24 cellular contexts compared by ENCODE assay signal in the genomic region with DNA sequence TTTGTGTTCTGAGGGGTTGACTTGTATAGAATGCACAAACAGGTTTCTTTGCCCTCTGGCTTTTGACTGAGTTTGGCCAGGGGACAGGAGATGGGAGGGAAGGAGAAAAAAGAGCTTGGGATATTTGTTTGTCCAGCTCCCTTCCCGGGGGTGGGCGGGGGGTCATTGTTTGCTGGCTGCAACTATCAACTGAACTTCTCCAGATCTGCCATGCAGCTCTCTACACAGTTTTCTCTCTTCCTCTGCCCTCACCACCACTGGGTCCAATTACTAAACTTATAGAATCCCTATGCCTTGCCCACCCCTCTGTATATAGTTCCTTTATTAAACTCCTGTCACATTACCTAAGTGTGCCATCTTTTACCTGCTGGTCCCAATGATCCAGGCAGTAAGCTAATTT. TPM values are rescaled to one million over a fixed set of nuclear protein-coding genes. Genes with fewer than 3 reads are reported as not detected.
DNase-seq lines count a peak whose midpoint lies in the region; ATAC-seq, FAIRE-seq and TF ChIP-seq lines count a peak whose summit lies in the region.
"Had no signal": no experiment of that assay in that cellular context is flagged by ENCODE, and none has a peak within 500 bp of the region (broad histone marks: within the 10 kb centered on the region; RNA-seq: fewer than 3 reads in every experiment).

No MANE protein-coding gene starts in this region.

- H3K9ac ChIP-seq in HepG2 (ENCODE audit: insufficient read depth, low read depth, low read length) = no peak overlapping the region
- no peak overlapping the region for H3K9ac ChIP-seq in Loucy (ENCODE audit: low read depth, low read length, poor library complexity, severe bottlenecking)
- H3K9ac ChIP-seq in mesendoderm (ENCODE audit: low read length) = no peak overlapping the region
- H3K9ac ChIP-seq in trophoblast cell (ENCODE audit: low read length) = no peak overlapping the region
- H3K9ac ChIP-seq: BLaER1 treated with 17β-estradiol and CSF1 and Interleukin-3, amounts not matched to agents 10 nM and 100 nM had no signal

- H3K9me2 ChIP-seq in Loucy (replicated peaks; ENCODE audit: low read depth, low read length) = no peaks in the 10 kb centered on the region

- no peak overlapping the region for H4K8ac ChIP-seq in mesendoderm (ENCODE audit: low read depth, low read length)
- H4K8ac ChIP-seq in trophoblast cell (ENCODE audit: low read depth, low read length) = no peak overlapping the region

- H3K4me3 ChIP-seq in HepG2 (replicated peaks in 1 of 3; ENCODE audit: insufficient read depth in 1 of 3, low read depth in 2 of 3, low read length in 3 of 3) (no peak overlapping the region), right lobe of liver (no peak overlapping the region), Loucy (ENCODE audit: low read length, poor library complexity, severe bottlenecking) (no peak overlapping the region), mesendoderm (ENCODE audit: low read length) (no peak overlapping the region), trophoblast cell (ENCODE audit: low read depth, low read length) (no peak overlapping the region), aorta (ENCODE audit: low read length in 2 of 2) (no peak overlapping the region)
- H3K4me3 ChIP-seq: A549; BLaER1 treated with 17β-estradiol and CSF1 and Interleukin-3, amounts not matched to agents 10 nM and 100 nM had no signal

- no peak for TF ChIP-seq RAD21 in HepG2 (CRISPR knock-in tag; IDR thresholded peaks at IDR 0.05)

- CTCF ChIA-PET in HepG2 (lab: Yijun Ruan, JAX; ENCODE audit: low intra/inter-chr PET ratio, low total read pairs) = no interaction called here

- POLR2A ChIA-PET in HepG2 (lab: Yijun Ruan, JAX) = interaction anchor here (0.9 to 1.6 kb wide), 4 partner anchors 25 to 1149 kb away, joined by 3 to 12 read pairs (median 5); a partner anchor contains a TSS

- H3K4me2 ChIP-seq in HepG2 (ENCODE audit: low read depth, low read length) = peak overlapping the region; percentile 57
- H3K4me2 ChIP-seq in Loucy (ENCODE audit: low read depth, low read length, poor library complexity, severe bottlenecking) = no peak overlapping the region
- no peak overlapping the region for H3K4me2 ChIP-seq in mesendoderm (ENCODE audit: low read length)
- no peak overlapping the region for H3K4me2 ChIP-seq in trophoblast cell (ENCODE audit: low read length)
- H3K4me2 ChIP-seq: A549; BLaER1 treated with 17β-estradiol and CSF1 and Interleukin-3, amounts not matched to agents 10 nM and 100 nM had no signal

- H3K79me2 ChIP-seq in HepG2 (ENCODE audit: insufficient read depth, low read length) (no peaks in the 10 kb centered on the region), Loucy (ENCODE audit: insufficient read depth, low read length) (no peaks in the 10 kb centered on the region), mesendoderm (ENCODE audit: control insufficient read depth, insufficient read depth, low read length) (no peaks in the 10 kb centered on the region), trophoblast cell (ENCODE audit: control insufficient read depth, insufficient read depth, low read length, poor library complexity) (no peaks in the 10 kb centered on the region)

- H2BK5ac ChIP-seq in mesendoderm (ENCODE audit: low read length) (no peak overlapping the region), trophoblast cell (ENCODE audit: low read depth, low read length, poor library complexity) (peak overlapping the region; percentile 40)

- no peak overlapping the region for H4K12ac ChIP-seq in trophoblast cell (ENCODE audit: low read depth, low read length)

- no peak overlapping the region for H3K14ac ChIP-seq in trophoblast cell (ENCODE audit: low read length)

- TF ChIP-seq POLR2A in HepG2 (IDR thresholded peaks at IDR 0.05; ENCODE audit: insufficient read depth in 1 of 2, low read depth in 2 of 2, low read length in 2 of 2) (no peak), right lobe of liver (IDR thresholded peaks at IDR 0.05) (no peak)

- H4K91ac ChIP-seq in trophoblast cell (ENCODE audit: low read depth, low read length) = no peak overlapping the region

- DNase-seq in HepG2 (ENCODE audit: low spot score) (no peak), right lobe of liver (no peak), mesendoderm (no peak), trophoblast cell (no peak), NCI-H2171 (lab: John Stamatoyannopoulos, UW) (no peak), aorta (no peak)
- DNase-seq: AML-193; Caco-2; Calu3; CD4-positive, alpha-beta T cell; CD8-positive, alpha-beta T cell; DMS79 treated with DMSO at 0.1 percent for 48 hours; EL; GF-D8 had no signal

- H3K56ac ChIP-seq in mesendoderm (ENCODE audit: low read length) = no peak overlapping the region

- TF ChIP-seq EP300 in HepG2 (IDR thresholded peaks at IDR 0.05; ENCODE audit: low read depth in 2 of 2, low read length in 2 of 2) (no peak), HepG2 (CRISPR knock-in tag; IDR thresholded peaks at IDR 0.05; ENCODE audit: borderline replicate concordance) (no peak)

- H3K27ac ChIP-seq in HepG2 (ENCODE audit: extremely low read length, insufficient read depth, low read length) = peak overlapping the region; percentile 2
- no peak overlapping the region for H3K27ac ChIP-seq in right lobe of liver
- no peak overlapping the region for H3K27ac ChIP-seq in mesendoderm (ENCODE audit: low read depth, low read length)
- no peak overlapping the region for H3K27ac ChIP-seq in trophoblast cell (ENCODE audit: low read depth, low read length)
- H3K27ac ChIP-seq in aorta (ENCODE audit: low read depth in 1 of 2, low read length in 2 of 2) = no peak overlapping the region
- H3K27ac ChIP-seq: 22Rv1; A549; BLaER1 treated with 17β-estradiol and CSF1 and Interleukin-3, amounts not matched to agents 10 nM and 100 nM; C4-2B had no signal

- H4K20me1 ChIP-seq in HepG2 (ENCODE audit: insufficient read depth, low read length) (no peaks in the 10 kb centered on the region), Loucy (ENCODE audit: insufficient read depth, low read length, poor library complexity, severe bottlenecking) (no peaks in the 10 kb centered on the region)
- H4K20me1 ChIP-seq: BLaER1 treated with 17β-estradiol and CSF1 and Interleukin-3, amounts not matched to agents 10 nM and 100 nM had no signal

- H2BK120ac ChIP-seq in mesendoderm (ENCODE audit: low read depth, low read length) (no peak overlapping the region), trophoblast cell (ENCODE audit: insufficient read depth, low read length, poor library complexity) (no peak overlapping the region)

- in situ Hi-C loops in HepG2 (cut with HindIII; ENCODE audit: extremely low pct_ligation_motif_present, low pct_unique_long_range_greater_than_20kb) = loop anchor here (10.0 to 25.0 kb wide), 3 partner anchors 147 to 1067 kb away; a partner anchor contains a TSS

- H3K18ac ChIP-seq in mesendoderm (ENCODE audit: low read length) (peak overlapping the region; percentile 28), trophoblast cell (ENCODE audit: low read length) (no peak overlapping the region)

- no peak overlapping the region for H2AK5ac ChIP-seq in mesendoderm (ENCODE audit: low read length)
- no peak overlapping the region for H2AK5ac ChIP-seq in trophoblast cell (ENCODE audit: low read length)

- no peaks in the 10 kb centered on the region for H3F3A ChIP-seq in Loucy (ENCODE audit: low read depth)

- ATAC-seq in HepG2 (peak; percentile 66), right lobe of liver (no peak), HG03571 (IDR thresholded peaks at IDR 0.05; ENCODE audit: unreplicated experiment) (no peak), aorta (ENCODE audit: low FRiP score) (no peak)
- ATAC-seq: A549; CD8-positive, alpha-beta T cell had no signal

- peak overlapping the region; percentile 79 for H2AFZ ChIP-seq in HepG2 (ENCODE audit: low read length)
- H2AFZ ChIP-seq in Loucy (ENCODE audit: low read length) = 0 out of 2 replicates have a peak overlapping the region, but pooled peaks have one; percentile 38
- no peak overlapping the region for H2AFZ ChIP-seq in trophoblast cell (ENCODE audit: insufficient read depth, low read length, poor library complexity)

- intact Hi-C loops in HepG2 (cut with micrococcal nuclease; ENCODE audit: unreplicated experiment) = loop anchor here (2.0 to 5.0 kb wide), 2 partner anchors 25 to 164 kb away; no protein-coding TSS in a partner anchor
- intact Hi-C loops in right lobe of liver (cut with DNase I) = loop anchor here in 1 of 2 donors (10.0 kb wide), 1 partner anchor 257 kb away; no protein-coding TSS in a partner anchor
- intact Hi-C loops in aorta (cut with DNase I) = loop anchor here in 1 of 2 donors (10.0 kb wide), 1 partner anchor 127 kb away; a partner anchor contains a TSS

- 17% methylated on average over 2 of the region's 2 CpGs for WGBS in HepG2 (ENCODE audit: low lambda C conversion rate)
- 69% methylated on average over 2 of the region's 2 CpGs for WGBS in right lobe of liver (ENCODE audit: insufficient coverage, low coverage, low lambda C conversion rate, missing lambda C conversion rate)
- no CpG with 5 or more reads among the region's 2 CpGs for WGBS in mesendoderm (ENCODE audit: extremely low coverage, insufficient coverage, low lambda C conversion rate)
- WGBS in trophoblast cell (ENCODE audit: extremely low coverage, insufficient coverage, insufficient read length) = no CpG with 5 or more reads among the region's 2 CpGs
- 75 to 84% methylated on average over 2 of the region's 2 CpGs for WGBS in aorta, 2 donors

- TF ChIP-seq CTCF in HepG2 (CRISPR knock-in tag; IDR thresholded peaks at IDR 0.05) (no peak), right lobe of liver (IDR thresholded peaks at IDR 0.05) (no peak), Loucy (conservative IDR thresholded peaks at IDR 0.05; ENCODE audit: low read length) (no peak)

- no peak overlapping the region for H4K5ac ChIP-seq in mesendoderm (ENCODE audit: low read length)

- H3K79me1 ChIP-seq in mesendoderm (ENCODE audit: low read length) (no peaks in the 10 kb centered on the region), trophoblast cell (ENCODE audit: low read length) (no peaks in the 10 kb centered on the region)

- H3K4me1 ChIP-seq in HepG2 (ENCODE audit: insufficient read depth, low read length) (peaks cover 40% of the 10 kb centered on the region), right lobe of liver (no peaks in the 10 kb centered on the region), Loucy (ENCODE audit: insufficient read depth, low read length, poor library complexity, severe bottlenecking) (no peaks in the 10 kb centered on the region), mesendoderm (ENCODE audit: control insufficient read depth, low read depth, low read length) (no peaks in the 10 kb centered on the region), trophoblast cell (ENCODE audit: control insufficient read depth in 1 of 2, insufficient read depth in 2 of 2, low read length in 2 of 2) (peaks cover 9 to 10% of the 10 kb centered on the region in 2 experiments), aorta (ENCODE audit: control insufficient read depth in 1 of 2, insufficient read depth in 2 of 2, low read length in 2 of 2) (no peaks in the 10 kb centered on the region)

- no peaks in the 10 kb centered on the region for H3K9me3 ChIP-seq in HepG2 (ENCODE audit: low read length)
- no peaks in the 10 kb centered on the region for H3K9me3 ChIP-seq in right lobe of liver
- no peaks in the 10 kb centered on the region for H3K9me3 ChIP-seq in Loucy (ENCODE audit: insufficient read depth, low read depth, low read length)
- no peaks in the 10 kb centered on the region for H3K9me3 ChIP-seq in trophoblast cell (ENCODE audit: insufficient read depth, low read depth, low read length)
- H3K9me3 ChIP-seq in aorta (ENCODE audit: control insufficient read depth, low read length) = no peaks in the 10 kb centered on the region
- H3K9me3 ChIP-seq: A549, Caco-2 had no signal

- no peak overlapping the region for H3K4ac ChIP-seq in mesendoderm (ENCODE audit: low read depth, low read length)
- H3K4ac ChIP-seq in trophoblast cell (ENCODE audit: low read depth, low read length) = no peak overlapping the region

- H3K36me3 ChIP-seq in HepG2 (replicated peaks in 1 of 2; ENCODE audit: control insufficient read depth in 1 of 2, insufficient read depth in 2 of 2, low read length in 2 of 2) (no peaks in the 10 kb centered on the region), right lobe of liver (no peaks in the 10 kb centered on the region), Loucy (ENCODE audit: insufficient read depth, low read length) (no peaks in the 10 kb centered on the region), mesendoderm (ENCODE audit: control insufficient read depth, insufficient read depth, low read length) (no peaks in the 10 kb centered on the region), trophoblast cell (ENCODE audit: control insufficient read depth in 1 of 2, insufficient read depth in 2 of 2, low read length in 2 of 2) (no peaks in the 10 kb centered on the region), aorta (ENCODE audit: control insufficient read depth in 1 of 2, insufficient read depth in 2 of 2, low read length in 1 of 2) (no peaks in the 10 kb centered on the region)
- H3K36me3 ChIP-seq: BLaER1 treated with 17β-estradiol and CSF1 and Interleukin-3, amounts not matched to agents 10 nM and 100 nM had no signal

- H3K23ac ChIP-seq in mesendoderm (ENCODE audit: low read length) (no peak overlapping the region), trophoblast cell (ENCODE audit: low read length) (no peak overlapping the region)

- H3K27me3 ChIP-seq in HepG2 (ENCODE audit: control insufficient read depth in 1 of 2, insufficient read depth in 2 of 2, low read length in 2 of 2) = no peaks in the 10 kb centered on the region
- no peaks in the 10 kb centered on the region for H3K27me3 ChIP-seq in right lobe of liver
- H3K27me3 ChIP-seq in Loucy (ENCODE audit: insufficient read depth, low read length, poor library complexity, severe bottlenecking) = no peaks in the 10 kb centered on the region
- H3K27me3 ChIP-seq in mesendoderm (ENCODE audit: insufficient read depth, low read length, poor library complexity) = no peaks in the 10 kb centered on the region
- H3K27me3 ChIP-seq in trophoblast cell (ENCODE audit: insufficient read depth, low read length) = no peaks in the 10 kb centered on the region
- H3K27me3 ChIP-seq in aorta (ENCODE audit: control insufficient read depth in 1 of 2, insufficient read depth in 2 of 2, low read length in 1 of 2) = no peaks in the 10 kb centered on the region
- H3K27me3 ChIP-seq: BLaER1 treated with 17β-estradiol and CSF1 and Interleukin-3, amounts not matched to agents 10 nM and 100 nM had no signal

- H2BK15ac ChIP-seq in mesendoderm (replicated peaks; ENCODE audit: low read depth) = no peak overlapping the region

- FAIRE-seq in HepG2 (lab: Jason Lieb, UNC) = no peak
- FAIRE-seq: A549, D721Med, G401.6, GM12891, GM19239 had no signal

- no TSS peak for BruUV-seq in HepG2 (replicated peaks; lab: Mats Ljungman, UMichigan)

- H2BK12ac ChIP-seq in trophoblast cell (ENCODE audit: low read length) = no peak overlapping the region

RNA-seq across cellular contexts. Expression of a gene that starts 32.8 kb away (rescaled TPM):
- total RNA-seq in HepG2 (2016; rRNA removed; fragmentation: Illumina TruSeq; extraction: Trizol) = 2.5 and 2.8 TPM in 2 replicates
- 2.8 and 3.9 TPM in 2 replicates for total RNA-seq in HepG2 (2016; cell fraction: cytosol; rRNA removed; fragmentation: Illumina TruSeq; extraction: Trizol; ENCODE audit: low read depth)
- 3.0 and 3.3 TPM in 2 replicates for total RNA-seq in HepG2 (2016; cell fraction: insoluble cytoplasmic fraction; rRNA removed; fragmentation: Illumina TruSeq; extraction: Trizol)
- 3.8 and 5.4 TPM in 2 replicates for total RNA-seq in HepG2 (2016; cell fraction: membrane; rRNA removed; fragmentation: Illumina TruSeq; extraction: Trizol)
- total RNA-seq in HepG2 (2016; cell fraction: nucleus; rRNA removed; fragmentation: Illumina TruSeq; extraction: Trizol) = 3.1 and 6.8 TPM in 2 replicates
- polyA plus RNA-seq in HepG2 (2011; rRNA removed) = 2.5 and 3.5 TPM in 2 replicates
- polyA plus RNA-seq in HepG2 (2011; cell fraction: cytosol; rRNA removed) = 1.3 and 3.1 TPM in 2 replicates
- polyA plus RNA-seq in HepG2 (2011; cell fraction: nucleus; rRNA removed) = 1.7 and 2.6 TPM in 2 replicates
- polyA plus RNA-seq in HepG2 (2012) = 1.1 and 2.4 TPM in 2 replicates
- 2.0 and 2.7 TPM in 2 replicates for polyA plus RNA-seq in HepG2 (2016; cell fraction: cytosol; fragmentation: Illumina TruSeq; extraction: Trizol; ENCODE audit: low read depth)
- polyA plus RNA-seq in HepG2 (2016; cell fraction: insoluble cytoplasmic fraction; fragmentation: Illumina TruSeq; extraction: Trizol; ENCODE audit: low read depth) = 3.5 and 5.4 TPM in 2 replicates
- polyA plus RNA-seq in HepG2 (2016; cell fraction: membrane; fragmentation: Illumina TruSeq; extraction: Trizol; ENCODE audit: low read depth) = 4.4 and 4.9 TPM in 2 replicates
- polyA plus RNA-seq in HepG2 (2016; cell fraction: nucleus; fragmentation: Illumina TruSeq; extraction: Trizol; ENCODE audit: insufficient read depth, low read depth) = 3.1 and 4.3 TPM in 2 replicates
- polyA minus RNA-seq in HepG2 (2011; rRNA and poly(A)+ RNA removed; ENCODE audit: low replicate concordance) = 1.2 and 14.3 TPM in 2 replicates
- 1.5 and 2.1 TPM in 2 replicates for polyA minus RNA-seq in HepG2 (2011; cell fraction: cytosol; rRNA and poly(A)+ RNA removed)
- 5.8 and 9.4 TPM in 2 replicates for polyA minus RNA-seq in HepG2 (2011; cell fraction: nucleus; rRNA and poly(A)+ RNA removed)
- total RNA-seq in right lobe of liver = 1 to 10 TPM; 1.0 to 2.8 (median 1.4) TPM
- polyA plus RNA-seq in mesendoderm (2013, experiment 1 of 2) = 32.8 TPM
- polyA plus RNA-seq in mesendoderm (2013, experiment 2 of 2) = 32.0 TPM
- 7.3 and 8.7 TPM in 2 replicates for polyA plus RNA-seq in trophoblast cell (2013)
- total RNA-seq in aorta = 10 to 100 TPM; 23.0 to 25.1 TPM
- polyA plus RNA-seq in aorta = 10 to 100 TPM; 18.8 to 29.8 TPM
